Comparison of ENCODE assay signal across 33 cellular contexts in the genomic region with DNA sequence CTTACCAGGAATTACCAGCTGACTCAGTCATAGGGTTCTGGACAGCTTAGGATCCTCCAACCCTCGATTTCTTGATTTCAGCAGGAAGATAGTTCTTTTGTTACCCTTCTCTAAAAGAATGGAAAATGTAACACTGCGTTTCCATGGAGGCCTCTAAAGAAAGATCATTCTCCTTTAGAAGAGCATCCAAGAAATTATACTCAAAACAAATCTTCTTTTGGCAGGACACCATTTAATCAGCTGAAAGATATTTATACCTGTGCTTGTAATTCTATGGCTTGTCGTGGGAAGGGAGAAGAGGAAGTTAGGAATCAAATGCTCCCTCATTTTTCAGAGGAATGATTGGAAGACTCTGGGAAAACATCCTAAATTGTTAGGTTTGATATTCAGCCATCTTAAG.
"Had no signal": no experiment of that assay in that cellular context is flagged by ENCODE, and none has a peak within 500 bp of the region (broad histone marks: within the 10 kb centered on the region; RNA-seq: fewer than 3 reads in every experiment).

No MANE protein-coding gene starts in this region.

- H3K27ac Mint-ChIP-seq: activated CD4-positive, alpha-beta T cell treated with anti-CD3 and anti-CD28 coated beads, Interleukin-2, amount 10 ng/mL, durations not matched to agents 24 days and 14 days; activated CD8-positive, alpha-beta T cell treated with anti-CD3 and anti-CD28 coated beads for 36 hours; activated naive CD4-positive, alpha-beta T cell treated with anti-CD3 and anti-CD28 coated beads for 36 hours; activated T-helper 1 cell treated with anti-CD3 and anti-CD28 coated beads, Interleukin-12 subunit alpha, Interleukin-12 subunit beta, Interleukin-2, Interleukin-4 antibody, amounts not matched to agents 30 ng/mL and 10 ng/mL and 1 ng/mL, durations not matched to agents 14 hours and 24 hours and 36 hours had no signal

- ATAC-seq: activated CD8-positive, alpha-beta T cell treated with anti-CD3 and anti-CD28 coated beads for 36 hours; activated naive CD4-positive, alpha-beta T cell treated with anti-CD3 and anti-CD28 coated beads, Interleukin-2, amount 50 U/mL, for 72 hours; body of pancreas; PC-3; Right ventricle myocardium inferior; SK-N-SH treated with all-trans-retinoic acid at 6 μM for 48 hours had no signal

- H3K36me3 Mint-ChIP-seq: activated naive CD4-positive, alpha-beta T cell treated with anti-CD3 and anti-CD28 coated beads, Interleukin-2, amount 50 U/mL, for 72 hours had no signal

- H3K27ac ChIP-seq: adrenal gland, body of pancreas, breast epithelium, RWPE1 had no signal

- H3K27me3 Mint-ChIP-seq: activated CD4-positive, alpha-beta T cell treated with anti-CD3 and anti-CD28 coated beads, Interleukin-2, amount 10 ng/mL, durations not matched to agents 24 days and 14 days; activated CD8-positive, alpha-beta T cell treated with anti-CD3 and anti-CD28 coated beads for 36 hours; activated T-cell treated with anti-CD3 and anti-CD28 coated beads, Interleukin-2, amount 50 U/mL, for 24 hours had no signal

- H3K36me3 ChIP-seq: adrenal gland, breast epithelium had no signal

- DNase-seq: activated CD4-positive, alpha-beta T cell treated with anti-CD3 and anti-CD28 coated beads, Interleukin-2, amount 10 ng/mL, durations not matched to agents 24 days and 14 days; activated CD4-positive, alpha-beta T cell treated with anti-CD3 and anti-CD28 coated beads, Interleukin-2, amount 50 U/mL, for 4 hours; activated CD8-positive, alpha-beta T cell treated with anti-CD3 and anti-CD28 coated beads for 36 hours; activated gamma-delta T cell treated with Interleukin-2 at 50 U/mL for 16 hours; activated naive CD4-positive, alpha-beta T cell treated with anti-CD3 and anti-CD28 coated beads for 36 hours; activated T-cell treated with anti-CD3 and anti-CD28 coated beads, Interleukin-2, amount 50 U/mL, for 24 hours; adrenal gland; body of pancreas; Kasumi-1; KG1; MG63; NCI-H1048; NCI-H146; NCI-H187; NCI-H2029 treated with DMSO at 0.1 percent for 48 hours; NCI-H2107; NCI-H2171; NCI-H510A; NCI-H526; NCI-H748 treated with DMSO at 0.1 percent for 48 hours; NK-92 treated with Interleukin-12 subunit alpha and Interleukin-12 subunit beta, amount 100 ng/mL, for 24 hours; PC-3; SIG-M5; SW 1271; T-helper 1 cell; T-helper 2 cell; T1000 had no signal

- H3K9me3 Mint-ChIP-seq: activated CD4-positive, alpha-beta T cell treated with anti-CD3 and anti-CD28 coated beads, Interleukin-2, amount 10 ng/mL, durations not matched to agents 24 days and 14 days; activated CD8-positive, alpha-beta T cell treated with anti-CD3 and anti-CD28 coated beads for 36 hours; activated naive CD4-positive, alpha-beta T cell treated with anti-CD3 and anti-CD28 coated beads for 36 hours; activated naive CD4-positive, alpha-beta T cell treated with anti-CD3 and anti-CD28 coated beads, Interleukin-2, amount 50 U/mL, for 72 hours; activated T-cell treated with anti-CD3 and anti-CD28 coated beads, Interleukin-2, amount 50 U/mL, for 24 hours; activated T-helper 1 cell treated with anti-CD3 and anti-CD28 coated beads, Interleukin-12 subunit alpha, Interleukin-12 subunit beta, Interleukin-2, Interleukin-4 antibody, amounts not matched to agents 30 ng/mL and 10 ng/mL and 1 ng/mL, durations not matched to agents 14 hours and 24 hours and 36 hours had no signal

- H3K9me3 ChIP-seq: adrenal gland, body of pancreas, MG63 had no signal

- H3K4me1 Mint-ChIP-seq: activated CD4-positive, alpha-beta T cell treated with anti-CD3 and anti-CD28 coated beads, Interleukin-2, amount 10 ng/mL, durations not matched to agents 24 days and 14 days had no signal

- H3K4me3 ChIP-seq: adrenal gland, body of pancreas, breast epithelium, MG63 had no signal

- H3K27me3 ChIP-seq: adrenal gland, body of pancreas, breast epithelium, MG63 had no signal

- H3K4me3 Mint-ChIP-seq: activated CD4-positive, alpha-beta T cell treated with anti-CD3 and anti-CD28 coated beads, Interleukin-2, amount 10 ng/mL, durations not matched to agents 24 days and 14 days; activated CD8-positive, alpha-beta T cell treated with anti-CD3 and anti-CD28 coated beads for 36 hours; activated naive CD4-positive, alpha-beta T cell treated with anti-CD3 and anti-CD28 coated beads for 36 hours; activated T-cell treated with anti-CD3 and anti-CD28 coated beads, Interleukin-2, amount 50 U/mL, for 24 hours; activated T-helper 1 cell treated with anti-CD3 and anti-CD28 coated beads, Interleukin-12 subunit alpha, Interleukin-12 subunit beta, Interleukin-2, Interleukin-4 antibody, amounts not matched to agents 30 ng/mL and 10 ng/mL and 1 ng/mL, durations not matched to agents 14 hours and 24 hours and 36 hours had no signal
